In the genomic region with DNA sequence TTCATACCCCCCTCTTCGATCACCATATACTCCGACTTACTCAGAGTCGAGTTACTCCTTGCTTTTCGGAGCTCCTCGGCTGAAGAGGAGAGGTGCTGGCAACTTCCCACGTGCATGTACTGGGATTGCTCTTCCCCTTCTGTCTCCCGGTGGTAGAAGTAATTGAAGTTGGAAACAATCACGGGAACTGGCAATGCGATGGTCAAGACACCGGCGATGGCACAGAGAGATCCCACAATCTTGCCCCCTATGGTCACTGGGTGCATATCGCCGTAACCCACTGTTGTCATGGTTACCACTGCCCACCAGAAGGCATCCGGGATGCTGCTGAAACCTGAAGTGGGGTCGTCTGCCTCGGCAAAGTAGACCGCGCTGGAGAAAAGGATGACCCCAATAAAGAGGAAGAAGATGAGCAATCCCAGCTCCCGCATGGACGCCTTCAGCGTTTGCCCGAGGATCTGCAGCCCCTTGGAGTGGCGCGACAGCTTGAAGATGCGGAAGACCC, we compare ENCODE assay signal across 9 cellular contexts. TPM values are rescaled to one million over a fixed set of nuclear protein-coding genes. Genes with fewer than 3 reads are reported as not detected.
DNase-seq lines count a peak whose midpoint lies in the region; ATAC-seq, FAIRE-seq and TF ChIP-seq lines count a peak whose summit lies in the region.
"Had no signal": no experiment of that assay in that cellular context is flagged by ENCODE, and none has a peak within 500 bp of the region (broad histone marks: within the 10 kb centered on the region; RNA-seq: fewer than 3 reads in every experiment).

No MANE protein-coding gene starts in this region.

- peaks cover 49% of the 10 kb centered on the region for H3K4me1 Mint-ChIP-seq in central memory CD8-positive, alpha-beta T cell
- H3K4me1 Mint-ChIP-seq in progenitor cell of endocrine pancreas (ENCODE audit: low read depth) (no peaks in the 10 kb centered on the region), HFFc6 (ENCODE audit: low read depth) (peaks cover 8% of the 10 kb centered on the region; the same call in 1 of the 2 replicates)

- peak overlapping the region; percentile 90 for H3K4me3 ChIP-seq in OCI-LY3 (ENCODE audit: low read length)

- no peaks in the 10 kb centered on the region for H3K9me3 Mint-ChIP-seq in central memory CD8-positive, alpha-beta T cell
- H3K9me3 Mint-ChIP-seq in progenitor cell of endocrine pancreas (ENCODE audit: low read depth) = no peaks in the 10 kb centered on the region
- peaks cover 15% of the 10 kb centered on the region for H3K9me3 Mint-ChIP-seq in HFFc6

- H3K9ac ChIP-seq in OCI-LY3 (ENCODE audit: low read length) = peak overlapping the region; percentile 97

- peak overlapping the region; percentile 96 for H3K27ac ChIP-seq in OCI-LY3 (ENCODE audit: low read length)

- TF ChIP-seq CTCF in OCI-LY3 (IDR thresholded peaks at IDR 0.05; ENCODE audit: low read depth, low read length) = no peak
- no peak for TF ChIP-seq CTCF in progenitor cell of endocrine pancreas (IDR thresholded peaks at IDR 0.05; ENCODE audit: unreplicated experiment)
- TF ChIP-seq CTCF in HFFc6 (IDR thresholded peaks at IDR 0.05) = no peak
- no peak for TF ChIP-seq CTCF in GM10266 (IDR thresholded peaks at IDR 0.05; ENCODE audit: control insufficient read depth, insufficient read depth, low read depth, missing control alignments)

- H3K4me2 ChIP-seq in OCI-LY3 (ENCODE audit: low read length) = peak overlapping the region; percentile 93

- peaks cover 39% of the 10 kb centered on the region for H4K20me1 ChIP-seq in OCI-LY3 (ENCODE audit: insufficient read depth, low read length)

- no peaks in the 10 kb centered on the region for H3K27me3 Mint-ChIP-seq in central memory CD8-positive, alpha-beta T cell
- H3K27me3 Mint-ChIP-seq in progenitor cell of endocrine pancreas (peaks cover 77% of the 10 kb centered on the region), HFFc6 (ENCODE audit: insufficient read depth) (peaks cover 20% of the 10 kb centered on the region)

- peak; percentile 51 for FAIRE-seq in GM19239 (lab: Jason Lieb, UNC)

- no peaks in the 10 kb centered on the region for H3K27me3 ChIP-seq in OCI-LY3 (ENCODE audit: low read depth, low read length)

- ATAC-seq in central memory CD8-positive, alpha-beta T cell (replicated peaks; ENCODE audit: extremely low read depth, poor library complexity, severe bottlenecking) = no peak
- ATAC-seq in HG02852 (IDR thresholded peaks at IDR 0.05; ENCODE audit: unreplicated experiment) = no peak

- peaks cover 42% of the 10 kb centered on the region for H3K36me3 Mint-ChIP-seq in central memory CD8-positive, alpha-beta T cell (ENCODE audit: insufficient read depth)
- H3K36me3 Mint-ChIP-seq in progenitor cell of endocrine pancreas (ENCODE audit: insufficient read depth) (no peaks in the 10 kb centered on the region), HFFc6 (ENCODE audit: low read depth) (peaks cover 6% of the 10 kb centered on the region)

- no peak overlapping the region for H2AFZ ChIP-seq in OCI-LY3 (ENCODE audit: low read depth, low read length)

- H3K36me3 ChIP-seq in OCI-LY3 (replicated peaks; ENCODE audit: low read depth, low read length) = peaks cover 42% of the 10 kb centered on the region

- no peak for DNase-seq in GM19239 (ENCODE audit: insufficient read length, low spot score)
- DNase-seq in central memory CD8-positive, alpha-beta T cell (ENCODE audit: low spot score in 2 of 2) = peak; percentile 28 to 45
- no peak for DNase-seq in progenitor cell of endocrine pancreas (ENCODE audit: low spot score, unreplicated experiment)
- DNase-seq in GDM1 (lab: John Stamatoyannopoulos, UW) = no peak
- no peak for DNase-seq in HFFc6
- DNase-seq in GM10266 (ENCODE audit: extremely low spot score) = no peak
- DNase-seq: Kasumi-1 had no signal

- peak overlapping the region; percentile 100 for H3K27ac Mint-ChIP-seq in central memory CD8-positive, alpha-beta T cell (ENCODE audit: low read depth)
- H3K27ac Mint-ChIP-seq in progenitor cell of endocrine pancreas = no peak overlapping the region
- no peak overlapping the region for H3K27ac Mint-ChIP-seq in HFFc6

- peaks cover 75% of the 10 kb centered on the region for H3K79me2 ChIP-seq in OCI-LY3 (ENCODE audit: low read length)

- H3K9me3 ChIP-seq in OCI-LY3 (ENCODE audit: insufficient read depth, low read length) = no peaks in the 10 kb centered on the region

- H3K4me1 ChIP-seq in OCI-LY3 (ENCODE audit: low read length) = peaks cover 21% of the 10 kb centered on the region

- peak overlapping the region; percentile 99 for H3K4me3 Mint-ChIP-seq in central memory CD8-positive, alpha-beta T cell
- peak overlapping the region; percentile 66 for H3K4me3 Mint-ChIP-seq in progenitor cell of endocrine pancreas (ENCODE audit: low read depth)
- no peak overlapping the region for H3K4me3 Mint-ChIP-seq in HFFc6

RNA-seq across cellular contexts. Expression of a gene that starts 1.5 kb away (rescaled TPM):
- total RNA-seq in progenitor cell of endocrine pancreas = 0.72 and 0.75 TPM in 2 replicates
- total RNA-seq in HFFc6 (2021; fragmentation: NEBNext Ultra II Directional; extraction: Animal tissue kit (Norgen Biotek cat#: 25700)) = not detected

Comparison
In these comparisons a context has a peak if more than half of its experiments do, and no peak if none do; other contexts are left out.
1. DNase-seq: peak in central memory CD8-positive, alpha-beta T cell (2 of 2); none in GM19239 (single experiment), progenitor cell of endocrine pancreas (single experiment), GDM1 (single experiment), HFFc6 (single experiment) and GM10266 (single experiment).